ENCODE assay signal across 10 cellular contexts in genomic region chr7:118288098-118288497, GRCh38.
DNase-seq lines count a peak whose midpoint lies in the region; ATAC-seq and TF ChIP-seq lines count a peak whose summit lies in the region.
"Had no signal": no experiment of that assay in that cellular context is flagged by ENCODE, and none has a peak within 500 bp of the region (broad histone marks: within the 10 kb centered on the region; RNA-seq: fewer than 3 reads in every experiment).

No MANE protein-coding gene starts in this region.

- H3K27me3 ChIP-seq in CD4-positive, alpha-beta T cell (ENCODE audit: control insufficient read depth, insufficient read depth, low read length) = peaks cover 13% of the 10 kb centered on the region
- H3K27me3 ChIP-seq: neural progenitor cell had no signal

- ATAC-seq in HG03045 (IDR thresholded peaks at IDR 0.05; ENCODE audit: unreplicated experiment) (peak; percentile 60), left lobe of liver (no peak)
- ATAC-seq in stimulated activated naive B cell treated with anti-CD40 and anti-IgM and Interleukin-4, amounts not matched to agents 10 μg/mL and 1 μg/mL and 100 μg/mL, for 72 hours (replicated peaks) = peak; percentile 57 to 66
- no peak for ATAC-seq in CD4-positive, alpha-beta T cell (ENCODE audit: poor library complexity)

- intact Hi-C loops in CD14-positive monocyte (cut with micrococcal nuclease) = no loop called here
- intact Hi-C loops in CD4-positive, alpha-beta T cell (cut with DNase I, micrococcal nuclease) = no loop called here

- no peak overlapping the region for H3K27ac Mint-ChIP-seq in activated naive CD4-positive, alpha-beta T cell treated with anti-CD3 and anti-CD28 coated beads, Interleukin-2, amount 10 ng/mL, durations not matched to agents 7 days and 5 days
- H3K27ac Mint-ChIP-seq in stimulated activated naive B cell treated with anti-CD40 and anti-IgM and Interleukin-4, amounts not matched to agents 10 μg/mL and 1 μg/mL and 100 μg/mL, for 72 hours = no peak overlapping the region
- H3K27ac Mint-ChIP-seq in CD14-positive monocyte = no peak overlapping the region
- H3K27ac Mint-ChIP-seq in CD4-positive, alpha-beta T cell = no peak overlapping the region
- H3K27ac Mint-ChIP-seq: neural progenitor cell had no signal

- H3K9me3 Mint-ChIP-seq in activated naive CD4-positive, alpha-beta T cell treated with anti-CD3 and anti-CD28 coated beads, Interleukin-2, amount 10 ng/mL, durations not matched to agents 7 days and 5 days = peaks cover 24% of the 10 kb centered on the region
- peaks cover 18 to 28% of the 10 kb centered on the region in 2 donors for H3K9me3 Mint-ChIP-seq in stimulated activated naive B cell treated with anti-CD40 and anti-IgM and Interleukin-4, amounts not matched to agents 10 μg/mL and 1 μg/mL and 100 μg/mL, for 72 hours
- peaks cover 20 to 51% (median 43%) of the 10 kb centered on the region in 7 donors for H3K9me3 Mint-ChIP-seq in CD14-positive monocyte
- H3K9me3 Mint-ChIP-seq in CD4-positive, alpha-beta T cell = peaks cover 8% of the 10 kb centered on the region

- peaks cover 18% of the 10 kb centered on the region for H3K4me1 Mint-ChIP-seq in activated naive CD4-positive, alpha-beta T cell treated with anti-CD3 and anti-CD28 coated beads, Interleukin-2, amount 10 ng/mL, durations not matched to agents 7 days and 5 days
- peaks cover 13 to 21% of the 10 kb centered on the region in 2 donors for H3K4me1 Mint-ChIP-seq in stimulated activated naive B cell treated with anti-CD40 and anti-IgM and Interleukin-4, amounts not matched to agents 10 μg/mL and 1 μg/mL and 100 μg/mL, for 72 hours
- peaks cover 17% of the 10 kb centered on the region for H3K4me1 Mint-ChIP-seq in CD14-positive monocyte
- H3K4me1 Mint-ChIP-seq in CD4-positive, alpha-beta T cell (ENCODE audit: low read depth) = peaks cover 22% of the 10 kb centered on the region
- H3K4me1 Mint-ChIP-seq: neural progenitor cell had no signal

- no peak for TF ChIP-seq CTCF in CD14-positive monocyte (IDR thresholded peaks at IDR 0.05)
- no peak for TF ChIP-seq CTCF in CD4-positive, alpha-beta T cell (IDR thresholded peaks at IDR 0.05)

- CTCF ChIA-PET in activated naive CD4-positive, alpha-beta T cell treated with anti-CD3 and anti-CD28 coated beads, Interleukin-2, amount 10 ng/mL, durations not matched to agents 7 days and 5 days (lab: Charles Lee) = no interaction called here
- CTCF ChIA-PET in CD4-positive, alpha-beta T cell (lab: Charles Lee) = no interaction called here

- POLR2A ChIA-PET in CD4-positive, alpha-beta T cell (lab: Charles Lee) = no interaction called here

- H3K27me3 Mint-ChIP-seq in activated naive CD4-positive, alpha-beta T cell treated with anti-CD3 and anti-CD28 coated beads, Interleukin-2, amount 10 ng/mL, durations not matched to agents 7 days and 5 days = peaks cover 41% of the 10 kb centered on the region
- peaks cover 29% of the 10 kb centered on the region in 2 donors for H3K27me3 Mint-ChIP-seq in stimulated activated naive B cell treated with anti-CD40 and anti-IgM and Interleukin-4, amounts not matched to agents 10 μg/mL and 1 μg/mL and 100 μg/mL, for 72 hours
- H3K27me3 Mint-ChIP-seq in CD14-positive monocyte (ENCODE audit: low read depth in 3 of 3) = peaks cover 89 to 91% (median 90%) of the 10 kb centered on the region in 3 donors
- H3K27me3 Mint-ChIP-seq in CD4-positive, alpha-beta T cell = peaks cover 47% of the 10 kb centered on the region

- DNase-seq in activated naive CD4-positive, alpha-beta T cell treated with anti-CD3 and anti-CD28 coated beads, Interleukin-2, amount 10 ng/mL, durations not matched to agents 7 days and 5 days = no peak
- DNase-seq in activated naive CD4-positive, alpha-beta T cell (lab: John Stamatoyannopoulos, UW) = no peak
- DNase-seq in RPMI7951 (ENCODE audit: low read depth) (peak; percentile 6), left lobe of liver (ENCODE audit: low spot score) (no peak), CD14-positive monocyte (ENCODE audit: low spot score) (no peak)
- no peak for DNase-seq in stimulated activated naive B cell treated with anti-CD40 and anti-IgM and Interleukin-4, amounts not matched to agents 10 μg/mL and 1 μg/mL and 100 μg/mL, for 72 hours
- no peak for DNase-seq in CD4-positive, alpha-beta T cell
- DNase-seq: IMR-90 had no signal

- peaks cover 18% of the 10 kb centered on the region for H3K9me3 ChIP-seq in CD4-positive, alpha-beta T cell (ENCODE audit: control insufficient read depth, low read length)

- H3K36me3 Mint-ChIP-seq in activated naive CD4-positive, alpha-beta T cell treated with anti-CD3 and anti-CD28 coated beads, Interleukin-2, amount 10 ng/mL, durations not matched to agents 7 days and 5 days = peaks cover 5% of the 10 kb centered on the region
- H3K36me3 Mint-ChIP-seq in stimulated activated naive B cell treated with anti-CD40 and anti-IgM and Interleukin-4, amounts not matched to agents 10 μg/mL and 1 μg/mL and 100 μg/mL, for 72 hours = peaks cover 5 to 8% of the 10 kb centered on the region in 2 donors
- peaks cover 11 to 14% of the 10 kb centered on the region in 2 donors for H3K36me3 Mint-ChIP-seq in CD14-positive monocyte
- H3K36me3 Mint-ChIP-seq in CD4-positive, alpha-beta T cell (ENCODE audit: low read depth) = no peaks in the 10 kb centered on the region

- H3K27ac ChIP-seq in CD4-positive, alpha-beta T cell (ENCODE audit: low read depth, low read length) = no peak overlapping the region
- H3K27ac ChIP-seq: neural progenitor cell had no signal

- peak overlapping the region; percentile 9 for H3K4me3 Mint-ChIP-seq in activated naive CD4-positive, alpha-beta T cell treated with anti-CD3 and anti-CD28 coated beads, Interleukin-2, amount 10 ng/mL, durations not matched to agents 7 days and 5 days
- H3K4me3 Mint-ChIP-seq in stimulated activated naive B cell treated with anti-CD40 and anti-IgM and Interleukin-4, amounts not matched to agents 10 μg/mL and 1 μg/mL and 100 μg/mL, for 72 hours = no peak overlapping the region
- peak overlapping the region in 1 of 2 donors; percentile 69 for H3K4me3 Mint-ChIP-seq in CD14-positive monocyte
- no peak overlapping the region for H3K4me3 Mint-ChIP-seq in CD4-positive, alpha-beta T cell
- H3K4me3 Mint-ChIP-seq: neural progenitor cell had no signal

Comparison
In these comparisons a context has a peak if more than half of its experiments do, and no peak if none do; other contexts are left out.
1. ATAC-seq: peak in HG03045 (single experiment) and stimulated activated naive B cell treated with anti-CD40 and anti-IgM and Interleukin-4, amounts not matched to agents 10 μg/mL and 1 μg/mL and 100 μg/mL, for 72 hours (2 of 2); none in left lobe of liver (single experiment) and CD4-positive, alpha-beta T cell (single experiment).